21 cellular contexts compared by ENCODE assay signal in genomic region chr10:33655921-33656320, GRCh38.
"Had no signal": no experiment of that assay in that cellular context is flagged by ENCODE, and none has a peak within 500 bp of the region (broad histone marks: within the 10 kb centered on the region; RNA-seq: fewer than 3 reads in every experiment).

No MANE protein-coding gene starts in this region.

- H3K4me3 ChIP-seq: colonic mucosa, heart right ventricle, lung, prostate gland, right atrium auricular region, smooth muscle cell, suprapubic skin, vagina had no signal

- H3K9me3 ChIP-seq: colonic mucosa, prostate gland, suprapubic skin, vagina had no signal

- H3K4me1 ChIP-seq: colonic mucosa, prostate gland, suprapubic skin, vagina had no signal

- DNase-seq: colonic mucosa; dermis blood vessel endothelial cell; effector memory CD8-positive, alpha-beta T cell; glutamatergic neuron; heart right ventricle; hippocampal formation; natural killer cell; stimulated activated CD4-positive, alpha-beta T cell treated with anti-CD3 and anti-CD28 coated beads, Interleukin-12 subunit alpha, Interleukin-12 subunit beta, amount 100 ng/mL, for 4 hours; stimulated activated CD4-positive, alpha-beta T cell treated with anti-CD3 and anti-CD28 coated beads, Interleukin-1b, Interleukin-23, amount 100 ng/mL, for 48 hours; stimulated activated CD4-positive, alpha-beta T cell treated with anti-CD3 and anti-CD28 coated beads, Interleukin-4, amount 100 ng/mL, for 1 hour; stimulated activated CD8-positive, alpha-beta memory T cell treated with anti-CD3 and anti-CD28 coated beads, Interleukin-4, amount 100 ng/mL, for 48 hours; stimulated activated naive CD4-positive, alpha-beta T cell; stimulated activated naive CD8-positive, alpha-beta T cell treated with anti-CD3 and anti-CD28 coated beads, Interleukin-15, amount 100 ng/mL, for 72 hours had no signal

- H3K4me2 ChIP-seq: smooth muscle cell had no signal

- H3K36me3 ChIP-seq: colonic mucosa, heart right ventricle, prostate gland, right atrium auricular region, suprapubic skin, vagina had no signal

- H3K27me3 ChIP-seq: colonic mucosa, heart right ventricle, right atrium auricular region, suprapubic skin, vagina had no signal

- ATAC-seq: effector memory CD8-positive, alpha-beta T cell; heart right ventricle; left lobe of liver; sciatic nerve had no signal

- H3K27ac ChIP-seq: colonic mucosa, heart right ventricle, prostate gland, right atrium auricular region, suprapubic skin, vagina had no signal
